In the genomic region with DNA sequence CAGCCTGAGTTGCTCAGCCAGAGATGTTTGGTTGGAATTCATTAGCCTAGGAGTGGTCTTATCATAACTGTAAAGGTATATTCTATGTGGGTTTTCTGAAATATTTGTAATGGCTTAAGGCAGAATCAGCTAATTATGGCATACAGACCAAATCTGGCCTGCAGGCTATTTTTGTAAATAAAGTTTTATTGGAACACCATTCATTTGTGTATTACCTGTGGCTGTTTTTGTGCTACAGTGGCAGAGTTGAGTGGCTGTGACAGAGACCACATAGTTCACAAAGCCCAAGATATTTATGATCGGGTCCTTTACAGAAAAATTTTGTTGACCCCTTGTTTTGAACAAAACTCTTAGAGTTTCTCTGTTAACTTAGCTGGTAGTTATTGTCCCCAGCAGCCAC, we compare ENCODE assay signal across 27 cellular contexts. TPM values are rescaled to one million over a fixed set of nuclear protein-coding genes. Genes with fewer than 3 reads are reported as not detected.
"Had no signal": no experiment of that assay in that cellular context is flagged by ENCODE, and none has a peak within 500 bp of the region (broad histone marks: within the 10 kb centered on the region; RNA-seq: fewer than 3 reads in every experiment).

No MANE protein-coding gene starts in this region.

- H2AFZ ChIP-seq: neural progenitor cell, parathyroid adenoma had no signal

- DNase-seq: natural killer cell; occipital lobe; ovary; psoas muscle; spleen; stimulated activated CD4-positive, alpha-beta T cell treated with anti-CD3 and anti-CD28 coated beads, Interleukin-12 subunit alpha, Interleukin-12 subunit beta, amount 100 ng/mL, for 4 hours; stimulated activated CD4-positive, alpha-beta T cell treated with anti-CD3 and anti-CD28 coated beads, Interleukin-1b, Interleukin-23, amount 100 ng/mL, for 48 hours; stimulated activated CD4-positive, alpha-beta T cell treated with anti-CD3 and anti-CD28 coated beads, Interleukin-4, amount 100 ng/mL, for 1 hour; stimulated activated CD4-positive, alpha-beta T cell treated with anti-CD3 and anti-CD28 coated beads, Interleukin-4, amount 100 ng/mL, for 4 hours; stimulated activated CD8-positive, alpha-beta memory T cell treated with anti-CD3 and anti-CD28 coated beads, Interleukin-4, amount 100 ng/mL, for 48 hours; stimulated activated naive CD4-positive, alpha-beta T cell; stimulated activated naive CD8-positive, alpha-beta T cell treated with anti-CD3 and anti-CD28 coated beads, Interleukin-15, amount 100 ng/mL, for 72 hours; stimulated activated naive CD8-positive, alpha-beta T cell treated with anti-CD3 and anti-CD28 coated beads, Interleukin-15, Interleukin-2, amounts not matched to agents 100 U/mL and 50 U/mL, for 24 hours; substantia nigra; testis; tibial artery; transverse colon; upper lobe of right lung; uterus had no signal

- H3K9me3 ChIP-seq: ovary, psoas muscle, spleen, suprapubic skin, testis, tibial artery, transverse colon, upper lobe of right lung, uterus had no signal

- H3K36me3 ChIP-seq: neural progenitor cell, ovary, suprapubic skin, tibial artery, transverse colon, upper lobe of right lung, uterus had no signal

- H3K4me1 ChIP-seq: neural progenitor cell, parathyroid adenoma, psoas muscle, suprapubic skin, testis, tibial artery, transverse colon, upper lobe of right lung, uterus had no signal

- H3K27ac ChIP-seq: neural progenitor cell, ovary, parathyroid adenoma, psoas muscle, skin epidermis, suprapubic skin, testis, tibial artery, transverse colon, upper lobe of right lung, uterus had no signal

- H3K79me2 ChIP-seq: parathyroid adenoma had no signal

- H3K4me3 ChIP-seq: neural progenitor cell, ovary, psoas muscle, skin epidermis, smooth muscle cell, spleen, suprapubic skin, testis, tibial artery, transverse colon, upper lobe of right lung, uterus had no signal

- H3K27me3 ChIP-seq: neural progenitor cell, ovary, spleen, suprapubic skin, testis, tibial artery, transverse colon, upper lobe of right lung, uterus had no signal

- ATAC-seq: natural killer cell; psoas muscle; right cardiac atrium; sciatic nerve; stimulated activated memory B cell treated with anti-CD40 and anti-IgM and Interleukin-4, amounts not matched to agents 10 μg/mL and 1 μg/mL and 100 μg/mL, for 72 hours; stimulated activated naive CD8-positive, alpha-beta T cell treated with anti-CD3 and anti-CD28 coated beads, Interleukin-15, amount 100 ng/mL, for 72 hours; stimulated activated naive CD8-positive, alpha-beta T cell treated with anti-CD3 and anti-CD28 coated beads, Interleukin-15, Interleukin-2, amounts not matched to agents 100 U/mL and 50 U/mL, for 24 hours; upper lobe of right lung had no signal

- H3K9ac ChIP-seq: neural progenitor cell, parathyroid adenoma had no signal

- H3K4me2 ChIP-seq: neural progenitor cell, smooth muscle cell had no signal

RNA-seq across cellular contexts. Expression of gene KIF17, which starts 49.2 kb away (rescaled TPM):
- total RNA-seq: natural killer cell had no signal
